Comparison of ENCODE assay signal across 1 cellular context in genomic region chr17:43669971-43670644, GRCh38.
TF ChIP-seq lines count a peak whose summit lies in the region.

No MANE protein-coding gene starts in this region.

TF ChIP-seq in IMR-90, 13 proteins besides CTCF, POLR2A, EP300 and RAD21:
- TF ChIP-seq, protein P1, sequence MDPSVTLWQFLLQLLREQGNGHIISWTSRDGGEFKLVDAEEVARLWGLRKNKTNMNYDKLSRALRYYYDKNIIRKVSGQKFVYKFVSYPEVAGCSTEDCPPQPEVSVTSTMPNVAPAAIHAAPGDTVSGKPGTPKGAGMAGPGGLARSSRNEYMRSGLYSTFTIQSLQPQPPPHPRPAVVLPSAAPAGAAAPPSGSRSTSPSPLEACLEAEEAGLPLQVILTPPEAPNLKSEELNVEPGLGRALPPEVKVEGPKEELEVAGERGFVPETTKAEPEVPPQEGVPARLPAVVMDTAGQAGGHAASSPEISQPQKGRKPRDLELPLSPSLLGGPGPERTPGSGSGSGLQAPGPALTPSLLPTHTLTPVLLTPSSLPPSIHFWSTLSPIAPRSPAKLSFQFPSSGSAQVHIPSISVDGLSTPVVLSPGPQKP (IDR thresholded peaks at IDR 0.05; ENCODE audit: borderline replicate concordance, low read depth, low read length) = no peak
- TF ChIP-seq BHLHE40 (IDR thresholded peaks at IDR 0.05; ENCODE audit: low read depth, low read length) (no peak), RCOR1 (IDR thresholded peaks at IDR 0.05; ENCODE audit: insufficient replicate concordance, low read length) (no peak), MAZ (IDR thresholded peaks at IDR 0.05; ENCODE audit: borderline replicate concordance, low read depth, low read length) (no peak; the same call in 1 of the 2 replicates), SMC3 (IDR thresholded peaks at IDR 0.05; ENCODE audit: low read depth, low read length) (no peak), FOS (IDR thresholded peaks at IDR 0.05; ENCODE audit: low read depth, low read length) (no peak), NFE2L2 (IDR thresholded peaks at IDR 0.05; ENCODE audit: low read depth, low read length) (no peak), MAFK (IDR thresholded peaks at IDR 0.05; ENCODE audit: low read depth, low read length) (no peak), MXI1 (IDR thresholded peaks at IDR 0.05; ENCODE audit: borderline replicate concordance, low read depth, low read length) (no peak), RFX5 (IDR thresholded peaks at IDR 0.05; ENCODE audit: low read depth, low read length) (no peak), CHD1 (IDR thresholded peaks at IDR 0.05; ENCODE audit: low read depth, low read length) (no peak), CEBPB (IDR thresholded peaks at IDR 0.05; ENCODE audit: low read depth, low read length) (no peak)
- TF ChIP-seq, protein P2, sequence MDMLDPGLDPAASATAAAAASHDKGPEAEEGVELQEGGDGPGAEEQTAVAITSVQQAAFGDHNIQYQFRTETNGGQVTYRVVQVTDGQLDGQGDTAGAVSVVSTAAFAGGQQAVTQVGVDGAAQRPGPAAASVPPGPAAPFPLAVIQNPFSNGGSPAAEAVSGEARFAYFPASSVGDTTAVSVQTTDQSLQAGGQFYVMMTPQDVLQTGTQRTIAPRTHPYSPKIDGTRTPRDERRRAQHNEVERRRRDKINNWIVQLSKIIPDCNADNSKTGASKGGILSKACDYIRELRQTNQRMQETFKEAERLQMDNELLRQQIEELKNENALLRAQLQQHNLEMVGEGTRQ (IDR thresholded peaks at IDR 0.05; ENCODE audit: low read depth, low read length) = no peak
